Comparison of ENCODE assay signal across 1 cellular context in genomic region chr19:49869009-49869483, GRCh38.
A peak's percentile ranks its signal among the peaks of the same experiment; 100 is the strongest.
TF ChIP-seq lines count a peak whose summit lies in the region.

No MANE protein-coding gene starts in this region.

TF ChIP-seq in HepG2, 621 proteins besides CTCF, POLR2A, EP300 and RAD21 (continues in another document):
- TF ChIP-seq BCL6 (CRISPR knock-in tag; IDR thresholded peaks at IDR 0.05), result no peak
- no peak for TF ChIP-seq ZNF737 (CRISPR knock-in tag; IDR thresholded peaks at IDR 0.05; ENCODE audit: borderline replicate concordance)
- no peak for TF ChIP-seq HMGXB3 (CRISPR knock-in tag; IDR thresholded peaks at IDR 0.05; ENCODE audit: borderline replicate concordance)
- TF ChIP-seq ARID2 (CRISPR knock-in tag; IDR thresholded peaks at IDR 0.05; ENCODE audit: borderline replicate concordance), result no peak
- TF ChIP-seq TBX2 (CRISPR knock-in tag; IDR thresholded peaks at IDR 0.05; ENCODE audit: borderline replicate concordance), result no peak
- no peak for TF ChIP-seq ZNF644 (CRISPR knock-in tag; IDR thresholded peaks at IDR 0.05; ENCODE audit: low read depth)
- peak; percentile 9; the same call in 1 of the 2 replicates for TF ChIP-seq YEATS4 (CRISPR knock-in tag; IDR thresholded peaks at IDR 0.05; ENCODE audit: borderline replicate concordance)
- TF ChIP-seq, protein P1, sequence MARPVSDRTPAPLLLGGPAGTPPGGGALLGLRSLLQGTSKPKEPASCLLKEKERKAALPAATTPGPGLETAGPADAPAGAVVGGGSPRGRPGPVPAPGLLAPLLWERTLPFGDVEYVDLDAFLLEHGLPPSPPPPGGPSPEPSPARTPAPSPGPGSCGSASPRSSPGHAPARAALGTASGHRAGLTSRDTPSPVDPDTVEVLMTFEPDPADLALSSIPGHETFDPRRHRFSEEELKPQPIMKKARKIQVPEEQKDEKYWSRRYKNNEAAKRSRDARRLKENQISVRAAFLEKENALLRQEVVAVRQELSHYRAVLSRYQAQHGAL (CRISPR knock-in tag; IDR thresholded peaks at IDR 0.05; ENCODE audit: not compliant biosample characterization), result no peak
- TF ChIP-seq ZSCAN20 (CRISPR knock-in tag; IDR thresholded peaks at IDR 0.05; ENCODE audit: borderline replicate concordance), result no peak
- TF ChIP-seq, protein P2, sequence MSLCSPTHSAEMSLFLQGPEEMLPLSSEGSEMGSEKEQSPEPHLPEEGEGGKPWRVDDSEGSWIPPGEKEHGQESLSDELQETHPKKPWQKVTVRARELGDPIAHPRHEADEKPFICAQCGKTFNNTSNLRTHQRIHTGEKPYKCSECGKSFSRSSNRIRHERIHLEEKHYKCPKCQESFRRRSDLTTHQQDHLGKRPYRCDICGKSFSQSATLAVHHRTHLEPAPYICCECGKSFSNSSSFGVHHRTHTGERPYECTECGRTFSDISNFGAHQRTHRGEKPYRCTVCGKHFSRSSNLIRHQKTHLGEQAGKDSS (CRISPR knock-in tag; IDR thresholded peaks at IDR 0.05; ENCODE audit: borderline replicate concordance, low read depth), result no peak
- TF ChIP-seq ZNF614 (CRISPR knock-in tag; IDR thresholded peaks at IDR 0.05; ENCODE audit: borderline replicate concordance), result no peak
- TF ChIP-seq ZNF782 (CRISPR knock-in tag; IDR thresholded peaks at IDR 0.05; ENCODE audit: borderline replicate concordance), result no peak
- no peak for TF ChIP-seq ATF7 (IDR thresholded peaks at IDR 0.05)
- no peak for TF ChIP-seq ATF7 (CRISPR knock-in tag; IDR thresholded peaks at IDR 0.05)
- no peak for TF ChIP-seq HMG20A (CRISPR knock-in tag; IDR thresholded peaks at IDR 0.05; ENCODE audit: borderline replicate concordance)
- TF ChIP-seq ZZZ3 (CRISPR knock-in tag; IDR thresholded peaks at IDR 0.05; ENCODE audit: borderline replicate concordance), result no peak
- TF ChIP-seq ZNF570 (CRISPR knock-in tag; IDR thresholded peaks at IDR 0.05; ENCODE audit: borderline replicate concordance), result no peak
- no peak for TF ChIP-seq CAMTA2 (CRISPR knock-in tag; IDR thresholded peaks at IDR 0.05; ENCODE audit: borderline replicate concordance)
- TF ChIP-seq GPN1 (CRISPR knock-in tag; IDR thresholded peaks at IDR 0.05; ENCODE audit: borderline replicate concordance), result no peak
- no peak for TF ChIP-seq ZBTB37 (CRISPR knock-in tag; IDR thresholded peaks at IDR 0.05)
- TF ChIP-seq, protein P3, sequence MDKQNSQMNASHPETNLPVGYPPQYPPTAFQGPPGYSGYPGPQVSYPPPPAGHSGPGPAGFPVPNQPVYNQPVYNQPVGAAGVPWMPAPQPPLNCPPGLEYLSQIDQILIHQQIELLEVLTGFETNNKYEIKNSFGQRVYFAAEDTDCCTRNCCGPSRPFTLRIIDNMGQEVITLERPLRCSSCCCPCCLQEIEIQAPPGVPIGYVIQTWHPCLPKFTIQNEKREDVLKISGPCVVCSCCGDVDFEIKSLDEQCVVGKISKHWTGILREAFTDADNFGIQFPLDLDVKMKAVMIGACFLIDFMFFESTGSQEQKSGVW (CRISPR knock-in tag; IDR thresholded peaks at IDR 0.05; ENCODE audit: borderline replicate concordance), result no peak
- no peak for TF ChIP-seq POGK (CRISPR knock-in tag; conservative IDR thresholded peaks at IDR 0.05)
- no peak for TF ChIP-seq DPF2 (CRISPR knock-in tag; IDR thresholded peaks at IDR 0.05; ENCODE audit: borderline replicate concordance, low read depth)
- TF ChIP-seq, protein P4, sequence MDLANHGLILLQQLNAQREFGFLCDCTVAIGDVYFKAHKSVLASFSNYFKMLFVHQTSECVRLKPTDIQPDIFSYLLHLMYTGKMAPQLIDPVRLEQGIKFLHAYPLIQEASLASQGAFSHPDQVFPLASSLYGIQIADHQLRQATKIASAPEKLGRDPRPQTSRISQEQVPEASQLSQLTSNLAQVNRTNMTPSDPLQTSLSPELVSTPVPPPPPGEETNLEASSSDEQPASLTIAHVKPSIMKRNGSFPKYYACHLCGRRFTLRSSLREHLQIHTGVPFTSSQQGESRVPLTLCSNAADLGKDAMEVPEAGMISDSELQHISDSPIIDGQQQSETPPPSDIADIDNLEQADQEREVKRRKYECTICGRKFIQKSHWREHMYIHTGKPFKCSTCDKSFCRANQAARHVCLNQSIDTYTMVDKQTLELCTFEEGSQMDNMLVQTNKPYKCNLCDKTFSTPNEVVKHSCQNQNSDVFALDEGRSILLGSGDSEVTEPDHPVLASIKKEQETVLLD (CRISPR knock-in tag; IDR thresholded peaks at IDR 0.05; ENCODE audit: low read depth), result 0 out of 2 replicates have a peak, but pooled peaks have one; percentile 27
- TF ChIP-seq HDAC1 (CRISPR knock-in tag; IDR thresholded peaks at IDR 0.05), result peak; percentile 11; the same call in 1 of the 2 replicates
- TF ChIP-seq CHCHD3 (CRISPR knock-in tag; IDR thresholded peaks at IDR 0.05), result no peak
- peak; percentile 68; the same call in 1 of the 2 replicates for TF ChIP-seq ZBTB46 (CRISPR knock-in tag; IDR thresholded peaks at IDR 0.05; ENCODE audit: borderline replicate concordance)
- no peak for TF ChIP-seq SKIL (CRISPR knock-in tag; IDR thresholded peaks at IDR 0.05; ENCODE audit: borderline replicate concordance)
- no peak for TF ChIP-seq ZNF446 (CRISPR knock-in tag; IDR thresholded peaks at IDR 0.05)
- TF ChIP-seq NFE2 (CRISPR knock-in tag; IDR thresholded peaks at IDR 0.05), result no peak
- TF ChIP-seq ZNF761 (CRISPR knock-in tag; conservative IDR thresholded peaks at IDR 0.05), result no peak
- TF ChIP-seq DMAP1 (CRISPR knock-in tag; IDR thresholded peaks at IDR 0.05), result no peak
- TF ChIP-seq RAD51 (IDR thresholded peaks at IDR 0.05; ENCODE audit: borderline replicate concordance), result no peak
- TF ChIP-seq REL (CRISPR knock-in tag; conservative IDR thresholded peaks at IDR 0.05), result 0 out of 2 replicates have a peak, but pooled peaks have one; percentile 52
- TF ChIP-seq SP140L (CRISPR knock-in tag; IDR thresholded peaks at IDR 0.05; ENCODE audit: borderline replicate concordance), result no peak
- no peak for TF ChIP-seq ZNF10 (CRISPR knock-in tag; IDR thresholded peaks at IDR 0.05; ENCODE audit: borderline replicate concordance, low read depth)
- no peak for TF ChIP-seq ZKSCAN1 (IDR thresholded peaks at IDR 0.05; ENCODE audit: low read length)
- TF ChIP-seq, protein P5, sequence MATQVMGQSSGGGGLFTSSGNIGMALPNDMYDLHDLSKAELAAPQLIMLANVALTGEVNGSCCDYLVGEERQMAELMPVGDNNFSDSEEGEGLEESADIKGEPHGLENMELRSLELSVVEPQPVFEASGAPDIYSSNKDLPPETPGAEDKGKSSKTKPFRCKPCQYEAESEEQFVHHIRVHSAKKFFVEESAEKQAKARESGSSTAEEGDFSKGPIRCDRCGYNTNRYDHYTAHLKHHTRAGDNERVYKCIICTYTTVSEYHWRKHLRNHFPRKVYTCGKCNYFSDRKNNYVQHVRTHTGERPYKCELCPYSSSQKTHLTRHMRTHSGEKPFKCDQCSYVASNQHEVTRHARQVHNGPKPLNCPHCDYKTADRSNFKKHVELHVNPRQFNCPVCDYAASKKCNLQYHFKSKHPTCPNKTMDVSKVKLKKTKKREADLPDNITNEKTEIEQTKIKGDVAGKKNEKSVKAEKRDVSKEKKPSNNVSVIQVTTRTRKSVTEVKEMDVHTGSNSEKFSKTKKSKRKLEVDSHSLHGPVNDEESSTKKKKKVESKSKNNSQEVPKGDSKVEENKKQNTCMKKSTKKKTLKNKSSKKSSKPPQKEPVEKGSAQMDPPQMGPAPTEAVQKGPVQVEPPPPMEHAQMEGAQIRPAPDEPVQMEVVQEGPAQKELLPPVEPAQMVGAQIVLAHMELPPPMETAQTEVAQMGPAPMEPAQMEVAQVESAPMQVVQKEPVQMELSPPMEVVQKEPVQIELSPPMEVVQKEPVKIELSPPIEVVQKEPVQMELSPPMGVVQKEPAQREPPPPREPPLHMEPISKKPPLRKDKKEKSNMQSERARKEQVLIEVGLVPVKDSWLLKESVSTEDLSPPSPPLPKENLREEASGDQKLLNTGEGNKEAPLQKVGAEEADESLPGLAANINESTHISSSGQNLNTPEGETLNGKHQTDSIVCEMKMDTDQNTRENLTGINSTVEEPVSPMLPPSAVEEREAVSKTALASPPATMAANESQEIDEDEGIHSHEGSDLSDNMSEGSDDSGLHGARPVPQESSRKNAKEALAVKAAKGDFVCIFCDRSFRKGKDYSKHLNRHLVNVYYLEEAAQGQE (IDR thresholded peaks at IDR 0.05; ENCODE audit: borderline replicate concordance in 1 of 2, low read depth in 1 of 2, low read length in 2 of 2), result no peak
- no peak for TF ChIP-seq ZNF572 (CRISPR knock-in tag; IDR thresholded peaks at IDR 0.05)
- no peak for TF ChIP-seq PHF20 (CRISPR knock-in tag; IDR thresholded peaks at IDR 0.05)
- TF ChIP-seq STAT5B (CRISPR knock-in tag; IDR thresholded peaks at IDR 0.05), result no peak
